Comparison of ENCODE assay signal across 10 cellular contexts in genomic region chr2:219286436-219287115, GRCh38. TPM values are rescaled to one million over a fixed set of nuclear protein-coding genes. Genes with fewer than 3 reads are reported as not detected.
DNase-seq lines count a peak whose midpoint lies in the region; ATAC-seq, FAIRE-seq and TF ChIP-seq lines count a peak whose summit lies in the region.
"Had no signal": no experiment of that assay in that cellular context is flagged by ENCODE, and none has a peak within 500 bp of the region (broad histone marks: within the 10 kb centered on the region; RNA-seq: fewer than 3 reads in every experiment).

No MANE protein-coding gene starts in this region.

- H3K36me3 Mint-ChIP-seq in HFFc6 (ENCODE audit: low read depth) (peaks cover 7% of the 10 kb centered on the region; the same call in 1 of the 2 replicates), natural killer cell (no peaks in the 10 kb centered on the region)
- peaks cover 20% of the 10 kb centered on the region for H3K36me3 Mint-ChIP-seq in activated CD4-positive, alpha-beta memory T cell treated with anti-CD3 and anti-CD28 coated beads, Interleukin-2, amount 10 ng/mL, durations not matched to agents 7 days and 5 days (ENCODE audit: low read depth)

- H3K9me3 Mint-ChIP-seq in HFFc6 (no peaks in the 10 kb centered on the region), natural killer cell (no peaks in the 10 kb centered on the region)
- no peaks in the 10 kb centered on the region for H3K9me3 Mint-ChIP-seq in activated CD4-positive, alpha-beta memory T cell treated with anti-CD3 and anti-CD28 coated beads, Interleukin-2, amount 10 ng/mL, durations not matched to agents 7 days and 5 days

- intact Hi-C loops in natural killer cell (cut with micrococcal nuclease), result no loop called here

- H3K4me3 ChIP-seq in A549, result no peak overlapping the region

- TF ChIP-seq CTCF in A549 (IDR thresholded peaks at IDR 0.05), result no peak
- TF ChIP-seq CTCF in HFFc6 (IDR thresholded peaks at IDR 0.05), result peak; percentile 7; the same call in 1 of the 2 replicates
- no peak for TF ChIP-seq CTCF in natural killer cell (IDR thresholded peaks at IDR 0.05)
- TF ChIP-seq CTCF in GM10248 (IDR thresholded peaks at IDR 0.05; ENCODE audit: control extremely low read depth, extremely low read depth, low read depth, missing control alignments), result no peak

- DNase-seq in A549 (ENCODE audit: low read depth in 1 of 2, low spot score in 1 of 2) (no peak), HFFc6 (no peak), caudate nucleus (lab: John Stamatoyannopoulos, UW) (peak in 31 of 61 donors; percentile 17 to 80 (median 49)), natural killer cell (no peak), GM10248 (ENCODE audit: extremely low spot score) (no peak)
- DNase-seq in activated CD4-positive, alpha-beta memory T cell treated with anti-CD3 and anti-CD28 coated beads, Interleukin-2, amount 10 ng/mL, durations not matched to agents 7 days and 5 days, result no peak
- no peak for DNase-seq in stimulated activated naive CD8-positive, alpha-beta T cell treated with anti-CD3 and anti-CD28 coated beads, Interleukin-15, Interleukin-2, amounts not matched to agents 100 U/mL and 50 U/mL, for 24 hours

- 0 out of 6 replicates have a peak overlapping the region, but pooled peaks of 1 of the 2 experiments have one; percentile 36 for H3K27ac ChIP-seq in A549
- H3K27ac ChIP-seq in caudate nucleus (ENCODE audit: low read depth, low read length), result peak overlapping the region; percentile 89

- ATAC-seq in A549, result peak; percentile 4 to 14; a peak in 2 of 6 replicates
- no peak for ATAC-seq in natural killer cell
- ATAC-seq in GM21360 (IDR thresholded peaks at IDR 0.05; ENCODE audit: unreplicated experiment), result no peak
- no peak for ATAC-seq in stimulated activated naive CD8-positive, alpha-beta T cell treated with anti-CD3 and anti-CD28 coated beads, Interleukin-15, Interleukin-2, amounts not matched to agents 100 U/mL and 50 U/mL, for 24 hours

- H3K4me1 ChIP-seq in A549, result peaks cover 17% of the 10 kb centered on the region

- no peak overlapping the region for H3K4me3 Mint-ChIP-seq in HFFc6
- no peak overlapping the region for H3K4me3 Mint-ChIP-seq in natural killer cell
- no peak overlapping the region for H3K4me3 Mint-ChIP-seq in activated CD4-positive, alpha-beta memory T cell treated with anti-CD3 and anti-CD28 coated beads, Interleukin-2, amount 10 ng/mL, durations not matched to agents 7 days and 5 days

- no peak for TF ChIP-seq EP300 in A549 (IDR thresholded peaks at IDR 0.05)

- H3K27ac Mint-ChIP-seq in HFFc6 (peak overlapping the region; percentile 19; the same call in 1 of the 2 replicates), natural killer cell (peak overlapping the region; percentile 68 to 72)
- no peak overlapping the region for H3K27ac Mint-ChIP-seq in activated CD4-positive, alpha-beta memory T cell treated with anti-CD3 and anti-CD28 coated beads, Interleukin-2, amount 10 ng/mL, durations not matched to agents 7 days and 5 days

- POLR2A ChIA-PET in A549 (lab: Yijun Ruan, JAX), result interaction anchor here (0.8 to 1.2 kb wide), 2 partner anchors 12 to 22 kb away, joined by 3 to 4 read pairs; no protein-coding TSS in a partner anchor
- POLR2A ChIA-PET in activated CD4-positive, alpha-beta memory T cell treated with anti-CD3 and anti-CD28 coated beads, Interleukin-2, amount 10 ng/mL, durations not matched to agents 7 days and 5 days (lab: Charles Lee), result interaction anchor here (1.6 kb wide), 1 partner anchor 32 kb away, joined by 7 read pairs; the partner anchor contains the start of gene TUBA4A
- POLR2A ChIA-PET in GM10248 (lab: Yijun Ruan, JAX), result interaction anchor here (0.7 to 1.0 kb wide), 3 partner anchors 8 to 59 kb away, joined by 3 to 8 read pairs (median 3); no protein-coding TSS in a partner anchor

- no peak overlapping the region for H3K4me2 ChIP-seq in A549

- H3K9me3 ChIP-seq in A549, result no peaks in the 10 kb centered on the region
- H3K9me3 ChIP-seq: BE2C had no signal

- H3K27me3 Mint-ChIP-seq in HFFc6 (ENCODE audit: insufficient read depth), result peaks cover 5% of the 10 kb centered on the region
- no peaks in the 10 kb centered on the region for H3K27me3 Mint-ChIP-seq in natural killer cell (ENCODE audit: low read depth in 2 of 2)
- no peaks in the 10 kb centered on the region for H3K27me3 Mint-ChIP-seq in activated CD4-positive, alpha-beta memory T cell treated with anti-CD3 and anti-CD28 coated beads, Interleukin-2, amount 10 ng/mL, durations not matched to agents 7 days and 5 days

- CTCF ChIA-PET in A549 (lab: Yijun Ruan, JAX), result interaction anchor here (0.6 to 16.3 kb wide), 11 partner anchors 9 to 271 kb away, joined by 3 to 540 read pairs (median 5); partner anchors contain the start of genes DNAJB2, TUBA4A and TUBA4B
- CTCF ChIA-PET in activated CD4-positive, alpha-beta memory T cell treated with anti-CD3 and anti-CD28 coated beads, Interleukin-2, amount 10 ng/mL, durations not matched to agents 7 days and 5 days (lab: Charles Lee), result interaction anchor here (1.2 to 2.2 kb wide), 4 partner anchors 9 to 12 kb away, joined by 3 to 13 read pairs (median 8); no protein-coding TSS in a partner anchor
- CTCF ChIA-PET in GM10248 (lab: Yijun Ruan, JAX), result interaction anchor here (1.0 to 16.0 kb wide), 5 partner anchors 4 to 307 kb away, joined by 4 to 336 read pairs (median 20); partner anchors contain the start of gene DNAJB2

- TF ChIP-seq RAD21 in A549 (conservative IDR thresholded peaks at IDR 0.05 in 1 of 2, IDR thresholded peaks at IDR 0.05 in 1 of 2), result no peak

- WGBS in A549 (ENCODE audit: missing lambda C conversion rate), result 87% methylated on average over 12 of the region's 12 CpGs

- no peak for TF ChIP-seq POLR2A in A549 (IDR thresholded peaks at IDR 0.05; ENCODE audit: low read length)

- H3K4me1 Mint-ChIP-seq in HFFc6 (ENCODE audit: low read depth), result peaks cover 18% of the 10 kb centered on the region
- peaks cover 5 to 6% of the 10 kb centered on the region in 2 donors for H3K4me1 Mint-ChIP-seq in natural killer cell
- peaks cover 5% of the 10 kb centered on the region for H3K4me1 Mint-ChIP-seq in activated CD4-positive, alpha-beta memory T cell treated with anti-CD3 and anti-CD28 coated beads, Interleukin-2, amount 10 ng/mL, durations not matched to agents 7 days and 5 days

- no peak for FAIRE-seq in A549 (lab: Jason Lieb, UNC)

RNA-seq across cellular contexts. Expression of gene DNAJB2, which starts 7.4 kb away (rescaled TPM):
- polyA plus RNA-seq in A549 (2011; rRNA removed) (25.6 and 31.0 TPM in 2 replicates), A549 (2017; fragmentation: RNase III; extraction: RNeasy Plus Mini Kit Qiagen cat#74134 plus additional on column Dnase treatment) (37.5 to 55.5 TPM (median 53.7 TPM) in 3 replicates)
- polyA plus RNA-seq in A549 (2012; cell fraction: cytosol; rRNA removed), result 36.0 and 37.7 TPM in 2 replicates
- polyA plus RNA-seq in A549 (2012; cell fraction: nucleus; rRNA removed), result 83.7 and 97.0 TPM in 2 replicates
- 54.2 and 76.6 TPM in 2 replicates for polyA minus RNA-seq in A549 (2011; rRNA and poly(A)+ RNA removed)
- total RNA-seq in HFFc6 (2021; fragmentation: NEBNext Ultra II Directional; extraction: Animal tissue kit (Norgen Biotek cat#: 25700)), result 10 to 100 TPM; 39.7 to 45.4 (median 41.5) TPM
- 100 to 1,000 TPM in 1 of 3 donors, 10 to 100 TPM in 2; 70.3 to 108 (median 98.3) TPM for total RNA-seq in natural killer cell
- total RNA-seq in activated CD4-positive, alpha-beta memory T cell treated with anti-CD3 and anti-CD28 coated beads, Interleukin-2, amount 10 ng/mL, durations not matched to agents 7 days and 5 days, result 10 to 100 TPM; 57.0 to 59.7 TPM

RNA-seq across cellular contexts. Expression of gene PTPRN, which starts 22.6 kb away (rescaled TPM):
- polyA plus RNA-seq in A549 (2011; rRNA removed) (0.44 and 0.62 TPM in 2 replicates), A549 (2017; fragmentation: RNase III; extraction: RNeasy Plus Mini Kit Qiagen cat#74134 plus additional on column Dnase treatment) (0.90 to 1.1 TPM (median 0.97 TPM) in 3 replicates)
- polyA plus RNA-seq in A549 (2012; cell fraction: cytosol; rRNA removed), result 0.62 and 1.1 TPM in 2 replicates
- 1.3 and 2.4 TPM in 2 replicates for polyA plus RNA-seq in A549 (2012; cell fraction: nucleus; rRNA removed)
- polyA minus RNA-seq in A549 (2011; rRNA and poly(A)+ RNA removed), result 0.88 and 2.8 TPM in 2 replicates
- 10 to 100 TPM in 5 of 6 experiments, 1 to 10 TPM in 1; 5.2 to 18.3 (median 15.2) TPM for total RNA-seq in HFFc6 (2021; fragmentation: NEBNext Ultra II Directional; extraction: Animal tissue kit (Norgen Biotek cat#: 25700))
- under 1 TPM in 2 of 3 donors, not detected in 1; 0.23 to 0.35 TPM for total RNA-seq in natural killer cell
- total RNA-seq in activated CD4-positive, alpha-beta memory T cell treated with anti-CD3 and anti-CD28 coated beads, Interleukin-2, amount 10 ng/mL, durations not matched to agents 7 days and 5 days, result under 1 TPM; 0.28 to 0.33 TPM

RNA-seq across cellular contexts. Expression of gene TUBA4A, which starts 32.9 kb away (rescaled TPM):
- polyA plus RNA-seq in A549 (2011; rRNA removed), result 222 and 251 TPM in 2 replicates
- polyA plus RNA-seq in A549 (2012; cell fraction: cytosol; rRNA removed), result 659 and 665 TPM in 2 replicates
- polyA plus RNA-seq in A549 (2012; cell fraction: nucleus; rRNA removed), result 919 and 1,052 TPM in 2 replicates
- polyA plus RNA-seq in A549 (2017; fragmentation: RNase III; extraction: RNeasy Plus Mini Kit Qiagen cat#74134 plus additional on column Dnase treatment), result 450 to 495 TPM (median 462 TPM) in 3 replicates
- polyA minus RNA-seq in A549 (2011; rRNA and poly(A)+ RNA removed), result 153 and 170 TPM in 2 replicates
- 10 to 100 TPM; 40.4 to 66.3 (median 48.2) TPM for total RNA-seq in HFFc6 (2021; fragmentation: NEBNext Ultra II Directional; extraction: Animal tissue kit (Norgen Biotek cat#: 25700))
- 100 to 1,000 TPM; 145 to 188 (median 146) TPM for total RNA-seq in natural killer cell
- total RNA-seq in activated CD4-positive, alpha-beta memory T cell treated with anti-CD3 and anti-CD28 coated beads, Interleukin-2, amount 10 ng/mL, durations not matched to agents 7 days and 5 days, result 100 to 1,000 TPM; 313 to 344 TPM

RNA-seq across cellular contexts. Expression of gene TUBA4B, which starts 33.5 kb away (rescaled TPM):
- polyA plus RNA-seq in A549 (2011; rRNA removed) (0.94 and 1.3 TPM in 2 replicates), A549 (2017; fragmentation: RNase III; extraction: RNeasy Plus Mini Kit Qiagen cat#74134 plus additional on column Dnase treatment) (0.55 to 0.73 TPM (median 0.71 TPM) in 3 replicates)
- 1.1 and 1.3 TPM in 2 replicates for polyA plus RNA-seq in A549 (2012; cell fraction: cytosol; rRNA removed)
- polyA plus RNA-seq in A549 (2012; cell fraction: nucleus; rRNA removed), result 0.73 and 0.80 TPM in 2 replicates
- polyA minus RNA-seq in A549 (2011; rRNA and poly(A)+ RNA removed), result 1.2 and 1.5 TPM in 2 replicates
- not detected for total RNA-seq in HFFc6 (2021; fragmentation: NEBNext Ultra II Directional; extraction: Animal tissue kit (Norgen Biotek cat#: 25700))
- total RNA-seq in natural killer cell, result not detected
- not detected for total RNA-seq in activated CD4-positive, alpha-beta memory T cell treated with anti-CD3 and anti-CD28 coated beads, Interleukin-2, amount 10 ng/mL, durations not matched to agents 7 days and 5 days
- total RNA-seq: mononuclear cell had no signal

RNA-seq across cellular contexts. Expression of gene STK16, which starts 41.3 kb away (rescaled TPM):
- polyA plus RNA-seq in A549 (2011; rRNA removed) (43.3 and 53.0 TPM in 2 replicates), A549 (2017; fragmentation: RNase III; extraction: RNeasy Plus Mini Kit Qiagen cat#74134 plus additional on column Dnase treatment) (36.9 to 40.4 TPM (median 37.0 TPM) in 3 replicates)
- 44.5 and 50.2 TPM in 2 replicates for polyA plus RNA-seq in A549 (2012; cell fraction: cytosol; rRNA removed)
- polyA plus RNA-seq in A549 (2012; cell fraction: nucleus; rRNA removed), result 41.5 and 54.5 TPM in 2 replicates
- 76.4 and 80.4 TPM in 2 replicates for polyA minus RNA-seq in A549 (2011; rRNA and poly(A)+ RNA removed)
- total RNA-seq in HFFc6 (2021; fragmentation: NEBNext Ultra II Directional; extraction: Animal tissue kit (Norgen Biotek cat#: 25700)), result 10 to 100 TPM; 25.1 to 30.7 (median 28.2) TPM
- 10 to 100 TPM; 28.7 to 32.5 (median 32.4) TPM for total RNA-seq in natural killer cell
- 10 to 100 TPM; 41.6 to 42.3 TPM for total RNA-seq in activated CD4-positive, alpha-beta memory T cell treated with anti-CD3 and anti-CD28 coated beads, Interleukin-2, amount 10 ng/mL, durations not matched to agents 7 days and 5 days

Comparison
In these comparisons a context has a peak if more than half of its experiments do, and no peak if none do; other contexts are left out.
1. ATAC-seq: peak in A549 (2 of 2); none in natural killer cell (0 of 3), GM21360 (single experiment) and stimulated activated naive CD8-positive, alpha-beta T cell treated with anti-CD3 and anti-CD28 coated beads, Interleukin-15, Interleukin-2, amounts not matched to agents 100 U/mL and 50 U/mL, for 24 hours (single experiment).
2. DNase-seq: peak in caudate nucleus (31 of 61); none in A549 (0 of 2), HFFc6 (single experiment), natural killer cell (single experiment), activated CD4-positive, alpha-beta memory T cell treated with anti-CD3 and anti-CD28 coated beads, Interleukin-2, amount 10 ng/mL, durations not matched to agents 7 days and 5 days (single experiment), stimulated activated naive CD8-positive, alpha-beta T cell treated with anti-CD3 and anti-CD28 coated beads, Interleukin-15, Interleukin-2, amounts not matched to agents 100 U/mL and 50 U/mL, for 24 hours (single experiment) and GM10248 (single experiment).
3. RNA of gene PTPRN, which starts 22.6 kb away (total RNA-seq): 5.2 to 18.3 TPM in HFFc6; 0.28 to 0.33 TPM in activated CD4-positive, alpha-beta memory T cell treated with anti-CD3 and anti-CD28 coated beads, Interleukin-2, amount 10 ng/mL, durations not matched to agents 7 days and 5 days and 0.23 to 0.35 TPM in natural killer cell; every median in the first group is over 4 times any median in the second.